ENCODE assay signal across 12 cellular contexts in genomic region chr17:48150107-48150463, GRCh38.
"Had no signal": no experiment of that assay in that cellular context is flagged by ENCODE, and none has a peak within 500 bp of the region (broad histone marks: within the 10 kb centered on the region; RNA-seq: fewer than 3 reads in every experiment).

No MANE protein-coding gene starts in this region.

- H3K9me3 ChIP-seq: Peyer's patch, SJCRH30 had no signal

- DNase-seq: IMR-90; Kasumi-1; MM.1S; NCI-H1694 treated with DMSO at 0.1 percent for 48 hours; NCI-H526 treated with DMSO at 0.1 percent for 48 hours; NK-92 treated with Interleukin-12 subunit alpha and Interleukin-12 subunit beta, amount 100 ng/mL, for 24 hours; PC-9; Peyer's patch had no signal

- ATAC-seq: HepG2, Right ventricle myocardium inferior, SK-N-SH treated with all-trans-retinoic acid at 6 μM for 48 hours had no signal
